21 cellular contexts compared by ENCODE assay signal in the genomic region with DNA sequence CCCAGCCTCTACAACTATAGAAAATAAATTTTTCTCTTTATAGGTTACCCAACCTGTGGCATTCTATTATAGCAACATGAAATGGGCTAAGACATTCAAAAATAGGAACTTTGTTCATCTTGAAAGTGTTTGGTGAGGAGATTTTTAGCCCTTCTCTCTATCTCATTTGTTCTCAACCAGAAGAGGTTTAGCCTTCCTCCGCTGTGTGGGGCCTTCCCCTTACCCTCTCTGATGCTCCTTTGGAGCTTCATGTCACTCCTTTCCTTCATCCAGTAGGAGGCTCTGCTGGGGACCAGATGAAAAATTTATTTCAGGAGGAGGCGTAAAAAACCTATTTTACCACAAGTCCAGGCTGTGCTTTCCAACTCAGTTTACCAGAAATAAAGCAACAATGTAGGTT.
A peak's percentile ranks its signal among the peaks of the same experiment; 100 is the strongest.
DNase-seq lines count a peak whose midpoint lies in the region; ATAC-seq, FAIRE-seq and TF ChIP-seq lines count a peak whose summit lies in the region.
"Had no signal": no experiment of that assay in that cellular context is flagged by ENCODE, and none has a peak within 500 bp of the region (broad histone marks: within the 10 kb centered on the region; RNA-seq: fewer than 3 reads in every experiment).

No MANE protein-coding gene starts in this region.

- POLR2A ChIA-PET in GM12878 (lab: Charles Lee) = no interaction called here

- no peaks in the 10 kb centered on the region for H4K20me1 ChIP-seq in H9 (ENCODE audit: control insufficient read depth, insufficient read depth, insufficient read length)
- H4K20me1 ChIP-seq in GM12878 (ENCODE audit: control insufficient read depth, insufficient read depth) = no peaks in the 10 kb centered on the region

- in situ Hi-C loops in GM12878 (cut with MboI) = no loop called here

- no peak overlapping the region for H4K91ac ChIP-seq in H9 (ENCODE audit: insufficient read length, low read depth, low read length)

- peaks cover 8 to 14% of the 10 kb centered on the region in 2 experiments for H3K4me1 Mint-ChIP-seq in H9

- no peaks in the 10 kb centered on the region for H3K23me2 ChIP-seq in H9 (ENCODE audit: insufficient read length, low read depth, low read length, poor library complexity, severe bottlenecking)

- H4K8ac ChIP-seq in H9 (replicated peaks; ENCODE audit: insufficient read length, low read depth, low read length) = no peak overlapping the region

- no peak overlapping the region for H2BK5ac ChIP-seq in H9 (ENCODE audit: insufficient read length, low read length)

- no peak overlapping the region for H3K4ac ChIP-seq in H9 (ENCODE audit: low read depth, low read length)

- TF ChIP-seq POLR2A in GM12878 (IDR thresholded peaks at IDR 0.05; ENCODE audit: low read depth, low read length) = no peak

- no peak overlapping the region for H3K18ac ChIP-seq in H9 (ENCODE audit: insufficient read length, low read depth, low read length)

- H3K36me3 ChIP-seq in GM12878 (ENCODE audit: control insufficient read depth in 2 of 2, insufficient read depth in 2 of 2, low read length in 1 of 2) (no peaks in the 10 kb centered on the region), left lung (no peaks in the 10 kb centered on the region), BE2C (no peaks in the 10 kb centered on the region)
- H3K36me3 ChIP-seq: HAP-1 had no signal

- SMC1A ChIA-PET in GM12878 (lab: Charles Lee; ENCODE audit: uncharacterized antibody, unreplicated experiment) = no interaction called here

- H3K9ac ChIP-seq in H9 (ENCODE audit: extremely low read depth, insufficient read length, low read length) = no peak overlapping the region
- no peak overlapping the region for H3K9ac ChIP-seq in GM12878 (ENCODE audit: control insufficient read depth, insufficient read depth, low read length)

- RAD21 ChIA-PET in GM12878 (lab: Charles Lee; ENCODE audit: unreplicated experiment) = no interaction called here

- H3K9me3 Mint-ChIP-seq in H9 = no peaks in the 10 kb centered on the region
- H3K9me3 Mint-ChIP-seq: CD4-positive, alpha-beta T cell had no signal

- DNase-seq in H9 (no peak), GM12878 (ENCODE audit: low read depth, low spot score) (no peak), left lung (no peak), NAMALWA (ENCODE audit: low spot score) (no peak), left colon (no peak), BE2C (no peak)
- DNase-seq: ACHN; CD4-positive, alpha-beta T cell; DMS153; DMS79; GF-D8; IMR-90 had no signal

- TF ChIP-seq CTCF in H9 (conservative IDR thresholded peaks at IDR 0.05) = 0 out of 3 replicates have a peak, but pooled peaks have one; percentile 10
- TF ChIP-seq CTCF in GM12878 (IDR thresholded peaks at IDR 0.05 in 2 of 3, conservative IDR thresholded peaks at IDR 0.05 in 1 of 3; ENCODE audit: control insufficient read depth in 2 of 3, extremely low read depth in 1 of 3, insufficient read depth in 1 of 3, low read depth in 3 of 3, low read length in 3 of 3) = no peak
- no peak for TF ChIP-seq CTCF in left lung (IDR thresholded peaks at IDR 0.05)
- TF ChIP-seq CTCF in BE2C (IDR thresholded peaks at IDR 0.05; ENCODE audit: low read depth, low read length) = no peak

- FAIRE-seq in GM12878 (lab: Jason Lieb, UNC) = no peak
- FAIRE-seq: A204.1, GM12891, GM18507, H1, K562 had no signal

- H3K79me1 ChIP-seq in H9 (ENCODE audit: insufficient read depth, low read depth, low read length, poor library complexity, severe bottlenecking) = no peaks in the 10 kb centered on the region

- no peak overlapping the region for H3T11ph ChIP-seq in H9 (ENCODE audit: low read length)

- H2AFZ ChIP-seq in H9 (ENCODE audit: low read length) = no peak overlapping the region
- H2AFZ ChIP-seq in GM12878 (ENCODE audit: control insufficient read depth, low read depth, low read length) = no peak overlapping the region

- CTCF ChIA-PET in GM12878 (lab: Yijun Ruan, JAX) = no interaction called here

- no peak overlapping the region for H3K56ac ChIP-seq in H9 (ENCODE audit: insufficient read length, low read depth, low read length)

- no peak overlapping the region for H2BK120ac ChIP-seq in H9 (ENCODE audit: low read depth, low read length, poor library complexity, severe bottlenecking)

- TF ChIP-seq RAD21 in GM12878 (IDR thresholded peaks at IDR 0.05; ENCODE audit: insufficient read depth, low read depth, low read length) = no peak

- H3K4me1 ChIP-seq in H9 (ENCODE audit: insufficient read depth, low read length) (no peaks in the 10 kb centered on the region), GM12878 (ENCODE audit: control insufficient read depth, insufficient read depth, low read length) (0 out of 2 replicates have a peak, but pooled peaks cover 4% of the 10 kb centered on the region), left lung (peaks cover 0 to 7% of the 10 kb centered on the region in 2 donors), BE2C (no peaks in the 10 kb centered on the region)
- H3K4me1 ChIP-seq: HAP-1 had no signal

- H3K4me2 ChIP-seq in H9 (ENCODE audit: insufficient read depth, insufficient read length, low read length) (no peak overlapping the region), GM12878 (ENCODE audit: control insufficient read depth, insufficient read depth) (no peak overlapping the region)

- H2BK20ac ChIP-seq in H9 (ENCODE audit: low read depth, low read length, poor library complexity, severe bottlenecking) = no peak overlapping the region

- H3K27ac ChIP-seq in H9 (ENCODE audit: insufficient read length, low read depth, low read length) (no peak overlapping the region), GM12878 (ENCODE audit: control insufficient read depth, insufficient read depth) (no peak overlapping the region), left lung (no peak overlapping the region)
- H3K27ac ChIP-seq: C4-2B had no signal

- no peak for TF ChIP-seq EP300 in GM12878 (IDR thresholded peaks at IDR 0.05; ENCODE audit: borderline replicate concordance in 1 of 2, control insufficient read depth in 1 of 2, low read depth in 2 of 2, low read length in 2 of 2)

- WGBS in H9 (ENCODE audit: extremely low coverage, insufficient read length, low lambda C conversion rate) = no CpG with 5 or more reads among the region's 2 CpGs
- WGBS in GM12878 (ENCODE audit: insufficient coverage, insufficient replicate concordance, low lambda C conversion rate, missing lambda C conversion rate) = 57% methylated on average over 2 of the region's 2 CpGs

- no peak overlapping the region for H2BK15ac ChIP-seq in H9 (ENCODE audit: low read depth, low read length)

- no peaks in the 10 kb centered on the region for H3K9me3 ChIP-seq in H9 (ENCODE audit: control insufficient read depth, low read depth, low read length)
- no peaks in the 10 kb centered on the region for H3K9me3 ChIP-seq in GM12878 (replicated peaks; ENCODE audit: control insufficient read depth, insufficient read depth, low read length)
- no peaks in the 10 kb centered on the region for H3K9me3 ChIP-seq in left lung
- H3K9me3 ChIP-seq in BE2C = no peaks in the 10 kb centered on the region
- H3K9me3 ChIP-seq: HAP-1 had no signal

- H3K27me3 ChIP-seq in H9 (ENCODE audit: insufficient read depth, low read length) = no peaks in the 10 kb centered on the region
- H3K27me3 ChIP-seq in GM12878 (replicated peaks in 1 of 2; ENCODE audit: control insufficient read depth in 2 of 2, insufficient read depth in 2 of 2, low read length in 1 of 2) = no peaks in the 10 kb centered on the region; a peak in 1 of 4 replicates
- no peaks in the 10 kb centered on the region for H3K27me3 ChIP-seq in left lung
- H3K27me3 ChIP-seq in BE2C = no peaks in the 10 kb centered on the region; the same call in 1 of the 2 replicates

- peaks cover 1% of the 10 kb centered on the region; the same call in 1 of the 2 replicates for H3K27me3 Mint-ChIP-seq in H9 (ENCODE audit: low read depth)

- H3K4me3 Mint-ChIP-seq in H9 = no peak overlapping the region
- H3K4me3 Mint-ChIP-seq: CD4-positive, alpha-beta T cell had no signal

- no peak overlapping the region for H3K23ac ChIP-seq in H9 (ENCODE audit: insufficient read length, low read depth, low read length)

- BruUV-seq in GM12878 (replicated peaks; lab: Mats Ljungman, UMichigan) = no TSS peak

- H3K27ac Mint-ChIP-seq in H9 = no peak overlapping the region
- H3K27ac Mint-ChIP-seq: CD4-positive, alpha-beta T cell had no signal

- H2BK12ac ChIP-seq in H9 (ENCODE audit: insufficient read length, low read depth, low read length) = no peak overlapping the region

- H3K79me2 ChIP-seq in H9 (ENCODE audit: insufficient read depth, low read length) (no peaks in the 10 kb centered on the region), GM12878 (ENCODE audit: control insufficient read depth, insufficient read depth, low read length) (no peaks in the 10 kb centered on the region)

- no peak overlapping the region for H4K5ac ChIP-seq in H9 (ENCODE audit: insufficient read length, low read depth, low read length)

- H3K4me3 ChIP-seq in GM12878 (no peak overlapping the region), left lung (no peak overlapping the region), BE2C (ENCODE audit: low read depth, low read length) (no peak overlapping the region)
- H3K4me3 ChIP-seq: HAP-1, K562 had no signal

- H3K14ac ChIP-seq in H9 (ENCODE audit: insufficient read depth, low read length) = no peak overlapping the region

- H2AK5ac ChIP-seq in H9 (ENCODE audit: insufficient read length, low read length) = no peak overlapping the region

- ATAC-seq in GM18868 (IDR thresholded peaks at IDR 0.05; ENCODE audit: unreplicated experiment) (peak; percentile 43), HG03095 (IDR thresholded peaks at IDR 0.05; ENCODE audit: unreplicated experiment) (peak; percentile 48), GM12878 (no peak), left lung (no peak), left colon (no peak)
- ATAC-seq: K562 had no signal

- no peaks in the 10 kb centered on the region for H3K36me3 Mint-ChIP-seq in H9 (ENCODE audit: insufficient read depth in 1 of 3, low read depth in 3 of 3)

- intact Hi-C loops in GM12878 (cut with micrococcal nuclease; ENCODE audit: unreplicated experiment) = no loop called here
- intact Hi-C loops in left lung (cut with DNase I) = no loop called here
- intact Hi-C loops in left colon (cut with DNase I, micrococcal nuclease) = no loop called here

TF ChIP-seq in GM12878, 131 proteins besides CTCF, POLR2A, EP300 and RAD21 (continues in another document):
- TF ChIP-seq JUNB (IDR thresholded peaks at IDR 0.05) (peak; percentile 11; the same call in 1 of the 2 replicates), SMARCA5 (IDR thresholded peaks at IDR 0.05) (no peak), IKZF2 (IDR thresholded peaks at IDR 0.05) (no peak), JUND (IDR thresholded peaks at IDR 0.05; ENCODE audit: low read depth, low read length) (no peak), ETV6 (conservative IDR thresholded peaks at IDR 0.05 in 1 of 2, IDR thresholded peaks at IDR 0.05 in 1 of 2; ENCODE audit: borderline replicate concordance in 1 of 2, low read depth in 1 of 2) (no peak), ESRRA (IDR thresholded peaks at IDR 0.05; ENCODE audit: low read length) (no peak), YY1 (IDR thresholded peaks at IDR 0.05; ENCODE audit: low read depth, low read length) (no peak), PAX5 (IDR thresholded peaks at IDR 0.05; ENCODE audit: borderline replicate concordance, low read depth, low read length) (no peak), RUNX3 (IDR thresholded peaks at IDR 0.05; ENCODE audit: low read length) (peak; percentile 11; the same call in 1 of the 2 replicates)

Comparison
In these comparisons a context has a peak if more than half of its experiments do, and no peak if none do; other contexts are left out.
1. ATAC-seq: peak in GM18868 (single experiment) and HG03095 (single experiment); none in GM12878 (single experiment), left lung (single experiment) and left colon (single experiment).